In genomic region chr6:33815854-33816253, GRCh38 we compare ENCODE assay signal across 9 cellular contexts. TPM values are rescaled to one million over a fixed set of nuclear protein-coding genes. Genes with fewer than 3 reads are reported as not detected.
A peak's percentile ranks its signal among the peaks of the same experiment; 100 is the strongest.
DNase-seq lines count a peak whose midpoint lies in the region; ATAC-seq, FAIRE-seq and TF ChIP-seq lines count a peak whose summit lies in the region.
"Had no signal": no experiment of that assay in that cellular context is flagged by ENCODE, and none has a peak within 500 bp of the region (broad histone marks: within the 10 kb centered on the region; RNA-seq: fewer than 3 reads in every experiment).

No MANE protein-coding gene starts in this region.

- H3K4me1 ChIP-seq in GM12878 (ENCODE audit: control insufficient read depth, insufficient read depth, low read length): no peaks in the 10 kb centered on the region

- no peak overlapping the region for H3K4me2 ChIP-seq in GM12878 (ENCODE audit: control insufficient read depth, insufficient read depth)

- WGBS in GM12878 (ENCODE audit: insufficient coverage, insufficient replicate concordance, low lambda C conversion rate, missing lambda C conversion rate): 0% methylated on average over 1 of the region's 1 CpG

- CTCF ChIA-PET in activated naive CD4-positive, alpha-beta T cell treated with anti-CD3 and anti-CD28 coated beads, Interleukin-2, amount 10 ng/mL, durations not matched to agents 7 days and 5 days (lab: Charles Lee): interaction anchor here (1.0 kb wide), 2 partner anchors 17 to 45 kb away, joined by 3 read pairs; no protein-coding TSS in a partner anchor
- CTCF ChIA-PET in GM12878 (lab: Yijun Ruan, JAX): no interaction called here

- peaks cover 3% of the 10 kb centered on the region; the same call in 1 of the 2 replicates for H4K20me1 ChIP-seq in GM12878 (ENCODE audit: control insufficient read depth, insufficient read depth)

- no peak overlapping the region for H3K4me3 ChIP-seq in GM12878

- RAD21 ChIA-PET in GM12878 (lab: Charles Lee; ENCODE audit: unreplicated experiment): no interaction called here

- in situ Hi-C loops in GM12878 (cut with MboI): no loop called here

- no peaks in the 10 kb centered on the region for H3K79me2 ChIP-seq in GM12878 (ENCODE audit: control insufficient read depth, insufficient read depth, low read length)

- peak; percentile 34 for DNase-seq in activated naive CD4-positive, alpha-beta T cell treated with anti-CD3 and anti-CD28 coated beads, Interleukin-2, amount 10 ng/mL, durations not matched to agents 7 days and 5 days
- DNase-seq in activated naive CD4-positive, alpha-beta T cell (lab: John Stamatoyannopoulos, UW): no peak
- DNase-seq in NCI-H1930 (lab: John Stamatoyannopoulos, UW): peak; percentile 18 to 29
- no peak for DNase-seq in GM12878 (ENCODE audit: low read depth, low spot score)
- no peak for DNase-seq in stimulated activated naive CD8-positive, alpha-beta T cell treated with anti-CD3 and anti-CD28 coated beads, Interleukin-15, Interleukin-2, amounts not matched to agents 100 U/mL and 50 U/mL, for 24 hours
- no peak for DNase-seq in T1000 (lab: John Stamatoyannopoulos, UW)
- no peak for DNase-seq in Right ventricle myocardium inferior (ENCODE audit: missing footprints)
- no peak for DNase-seq in left cardiac atrium
- DNase-seq: activated naive CD4-positive, alpha-beta T cell treated with Interleukin-2 at 50 U/mL for 16 hours had no signal

- H3K27me3 Mint-ChIP-seq in activated naive CD4-positive, alpha-beta T cell treated with anti-CD3 and anti-CD28 coated beads, Interleukin-2, amount 10 ng/mL, durations not matched to agents 7 days and 5 days: peaks cover 65% of the 10 kb centered on the region

- no peak overlapping the region for H3K4me3 Mint-ChIP-seq in activated naive CD4-positive, alpha-beta T cell treated with anti-CD3 and anti-CD28 coated beads, Interleukin-2, amount 10 ng/mL, durations not matched to agents 7 days and 5 days

- H3K27ac ChIP-seq in GM12878 (ENCODE audit: control insufficient read depth, insufficient read depth): no peak overlapping the region

- H3K9me3 Mint-ChIP-seq in activated naive CD4-positive, alpha-beta T cell treated with anti-CD3 and anti-CD28 coated beads, Interleukin-2, amount 10 ng/mL, durations not matched to agents 7 days and 5 days: no peaks in the 10 kb centered on the region

- POLR2A ChIA-PET in GM12878 (lab: Charles Lee): no interaction called here

- no peak for TF ChIP-seq RAD21 in GM12878 (IDR thresholded peaks at IDR 0.05; ENCODE audit: insufficient read depth, low read depth, low read length)

- TF ChIP-seq EP300 in GM12878 (IDR thresholded peaks at IDR 0.05; ENCODE audit: borderline replicate concordance in 1 of 2, control insufficient read depth in 1 of 2, low read depth in 2 of 2, low read length in 2 of 2): no peak

- H3K4me1 Mint-ChIP-seq in activated naive CD4-positive, alpha-beta T cell treated with anti-CD3 and anti-CD28 coated beads, Interleukin-2, amount 10 ng/mL, durations not matched to agents 7 days and 5 days: peaks cover 2% of the 10 kb centered on the region

- no peaks in the 10 kb centered on the region for H3K36me3 ChIP-seq in GM12878 (ENCODE audit: control insufficient read depth in 2 of 2, insufficient read depth in 2 of 2, low read length in 1 of 2)

- intact Hi-C loops in GM12878 (cut with micrococcal nuclease; ENCODE audit: unreplicated experiment) (no loop called here), Right ventricle myocardium inferior (cut with DNase I) (no loop called here), left cardiac atrium (cut with DNase I) (no loop called here)

- no peak overlapping the region for H3K27ac Mint-ChIP-seq in activated naive CD4-positive, alpha-beta T cell treated with anti-CD3 and anti-CD28 coated beads, Interleukin-2, amount 10 ng/mL, durations not matched to agents 7 days and 5 days

- H2AFZ ChIP-seq in GM12878 (ENCODE audit: control insufficient read depth, low read depth, low read length): no peak overlapping the region

- SMC1A ChIA-PET in GM12878 (lab: Charles Lee; ENCODE audit: uncharacterized antibody, unreplicated experiment): no interaction called here

- no peak for TF ChIP-seq POLR2A in GM12878 (IDR thresholded peaks at IDR 0.05; ENCODE audit: low read depth, low read length)

- H3K36me3 Mint-ChIP-seq in activated naive CD4-positive, alpha-beta T cell treated with anti-CD3 and anti-CD28 coated beads, Interleukin-2, amount 10 ng/mL, durations not matched to agents 7 days and 5 days: no peaks in the 10 kb centered on the region

- ATAC-seq in GM12878 (peak; percentile 88), Right ventricle myocardium inferior (no peak), left cardiac atrium (no peak)
- peak; percentile 48 for ATAC-seq in stimulated activated naive CD8-positive, alpha-beta T cell treated with anti-CD3 and anti-CD28 coated beads, Interleukin-15, Interleukin-2, amounts not matched to agents 100 U/mL and 50 U/mL, for 24 hours

- no peaks in the 10 kb centered on the region for H3K9me3 ChIP-seq in GM12878 (replicated peaks; ENCODE audit: control insufficient read depth, insufficient read depth, low read length)

- peaks cover 2 to 5% of the 10 kb centered on the region in 2 experiments; a peak in 3 of 4 replicates for H3K27me3 ChIP-seq in GM12878 (replicated peaks in 1 of 2; ENCODE audit: control insufficient read depth in 2 of 2, insufficient read depth in 2 of 2, low read length in 1 of 2)

- BruUV-seq in GM12878 (replicated peaks; lab: Mats Ljungman, UMichigan): no TSS peak

- TF ChIP-seq CTCF in GM12878 (IDR thresholded peaks at IDR 0.05 in 2 of 3, conservative IDR thresholded peaks at IDR 0.05 in 1 of 3; ENCODE audit: control insufficient read depth in 2 of 3, extremely low read depth in 1 of 3, insufficient read depth in 1 of 3, low read depth in 3 of 3, low read length in 3 of 3): no peak

- no peak overlapping the region for H3K9ac ChIP-seq in GM12878 (ENCODE audit: control insufficient read depth, insufficient read depth, low read length)

- FAIRE-seq in GM12878 (lab: Jason Lieb, UNC): no peak

TF ChIP-seq in GM12878, 131 proteins besides CTCF, POLR2A, EP300 and RAD21 (continues in another document):
- TF ChIP-seq BACH1 (IDR thresholded peaks at IDR 0.05; ENCODE audit: borderline replicate concordance): no peak
- TF ChIP-seq GABPA (IDR thresholded peaks at IDR 0.05; ENCODE audit: low read depth): peak; percentile 87
- TF ChIP-seq STAT1 (conservative IDR thresholded peaks at IDR 0.05): no peak
- TF ChIP-seq MYB (IDR thresholded peaks at IDR 0.05; ENCODE audit: borderline replicate concordance, low read depth, low read length): no peak
- TF ChIP-seq ZNF384 (IDR thresholded peaks at IDR 0.05; ENCODE audit: borderline replicate concordance, low read depth, low read length): no peak
- TF ChIP-seq ZNF207 (IDR thresholded peaks at IDR 0.05; ENCODE audit: borderline replicate concordance): no peak
- peak; percentile 76 for TF ChIP-seq SIX5 (IDR thresholded peaks at IDR 0.05; ENCODE audit: low read depth, low read length, severe bottlenecking)
- no peak for TF ChIP-seq NFYA (IDR thresholded peaks at IDR 0.05; ENCODE audit: borderline replicate concordance, low read depth, low read length)
- TF ChIP-seq RELA (IDR thresholded peaks at IDR 0.05; ENCODE audit: borderline replicate concordance, partially characterized antibody): no peak
- no peak for TF ChIP-seq SRF (IDR thresholded peaks at IDR 0.05; ENCODE audit: low read depth in 2 of 2, low read length in 2 of 2)
- peak; percentile 71 for TF ChIP-seq HCFC1 (IDR thresholded peaks at IDR 0.05; ENCODE audit: low read length)
- TF ChIP-seq ZSCAN29 (IDR thresholded peaks at IDR 0.05): no peak

RNA-seq across cellular contexts. Expression of gene MLN, which starts 12.1 kb away (rescaled TPM):
- not detected in 2 replicates for total RNA-seq in GM12878 (2013; cell fraction: nucleolus; rRNA removed)
- not detected in 2 replicates for total RNA-seq in GM12878 (2014; rRNA removed)
- not detected in 2 replicates for total RNA-seq in GM12878 (2014; rRNA removed; fragmentation: Illumina TruSeq; extraction: Trizol)
- total RNA-seq in GM12878 (2021): not detected in 2 replicates
- not detected for polyA plus RNA-seq in GM12878 (2011; ENCODE audit: low read depth)
- not detected in 2 replicates for polyA plus RNA-seq in GM12878 (2011; rRNA removed)
- polyA plus RNA-seq in GM12878 (2011; cell fraction: cytosol; rRNA removed): not detected in 2 replicates
- polyA plus RNA-seq in GM12878 (2011; cell fraction: nucleus; rRNA removed): not detected in 2 replicates
- not detected in 2 replicates for polyA plus RNA-seq in GM12878 (2012)
- not detected in 2 replicates for polyA plus RNA-seq in GM12878 (2014; fragmentation: Illumina TruSeq; extraction: Trizol)
- polyA plus RNA-seq in GM12878 (2014; fragmentation: Nextera tagmentation; extraction: Ambion mirVana): not detected
- polyA plus RNA-seq in GM12878 (2014; rRNA removed): not detected in 2 replicates
- not detected for polyA plus RNA-seq in GM12878 (2016; fragmentation: Nextera tagmentation; extraction: Ambion mirVana)
- polyA minus RNA-seq in GM12878 (2011; rRNA and poly(A)+ RNA removed): not detected in 2 replicates
- polyA minus RNA-seq in GM12878 (2011; cell fraction: cytosol; rRNA and poly(A)+ RNA removed): not detected in 2 replicates
- polyA minus RNA-seq in GM12878 (2011; cell fraction: nucleus; rRNA and poly(A)+ RNA removed): not detected in 2 replicates
- total RNA-seq in Right ventricle myocardium inferior: not detected
- not detected for total RNA-seq in left cardiac atrium

RNA-seq across cellular contexts. Expression of gene LEMD2, which starts 26.9 kb away (rescaled TPM):
- total RNA-seq in GM12878 (2013; cell fraction: nucleolus; rRNA removed): 70.2 and 77.1 TPM in 2 replicates
- 25.8 and 26.5 TPM in 2 replicates for total RNA-seq in GM12878 (2014; rRNA removed)
- total RNA-seq in GM12878 (2014; rRNA removed; fragmentation: Illumina TruSeq; extraction: Trizol): 23.0 and 25.8 TPM in 2 replicates
- 30.4 and 35.2 TPM in 2 replicates for total RNA-seq in GM12878 (2021)
- 15.5 TPM for polyA plus RNA-seq in GM12878 (2011; ENCODE audit: low read depth)
- polyA plus RNA-seq in GM12878 (2011; rRNA removed): 47.1 and 50.1 TPM in 2 replicates
- 29.2 and 32.0 TPM in 2 replicates for polyA plus RNA-seq in GM12878 (2011; cell fraction: cytosol; rRNA removed)
- polyA plus RNA-seq in GM12878 (2011; cell fraction: nucleus; rRNA removed): 125 and 133 TPM in 2 replicates
- polyA plus RNA-seq in GM12878 (2012): 24.8 and 24.9 TPM in 2 replicates
- 13.5 and 22.6 TPM in 2 replicates for polyA plus RNA-seq in GM12878 (2014; fragmentation: Illumina TruSeq; extraction: Trizol)
- polyA plus RNA-seq in GM12878 (2014; fragmentation: Nextera tagmentation; extraction: Ambion mirVana): 1 to 10 TPM in 1 of 2 experiments, under 1 TPM in 1; 0.45 to 1.2 TPM
- polyA plus RNA-seq in GM12878 (2014; rRNA removed): 30.0 and 33.8 TPM in 2 replicates
- 10 to 100 TPM in 1 of 2 experiments, 1 to 10 TPM in 1; 5.9 to 14.0 TPM for polyA plus RNA-seq in GM12878 (2016; fragmentation: Nextera tagmentation; extraction: Ambion mirVana)
- polyA minus RNA-seq in GM12878 (2011; rRNA and poly(A)+ RNA removed): 20.0 and 35.0 TPM in 2 replicates
- 11.6 TPM in 2 replicates for polyA minus RNA-seq in GM12878 (2011; cell fraction: cytosol; rRNA and poly(A)+ RNA removed)
- 51.3 and 64.4 TPM in 2 replicates for polyA minus RNA-seq in GM12878 (2011; cell fraction: nucleus; rRNA and poly(A)+ RNA removed)
- 23.2 TPM for total RNA-seq in Right ventricle myocardium inferior
- total RNA-seq in left cardiac atrium: 10 to 100 TPM; 26.0 to 33.7 TPM

Comparison
In these comparisons a context has a peak if more than half of its experiments do, and no peak if none do; other contexts are left out.
1. DNase-seq: peak in activated naive CD4-positive, alpha-beta T cell treated with anti-CD3 and anti-CD28 coated beads, Interleukin-2, amount 10 ng/mL, durations not matched to agents 7 days and 5 days (single experiment) and NCI-H1930 (2 of 2); none in activated naive CD4-positive, alpha-beta T cell (0 of 4), GM12878 (single experiment), stimulated activated naive CD8-positive, alpha-beta T cell treated with anti-CD3 and anti-CD28 coated beads, Interleukin-15, Interleukin-2, amounts not matched to agents 100 U/mL and 50 U/mL, for 24 hours (single experiment), T1000 (single experiment), Right ventricle myocardium inferior (single experiment) and left cardiac atrium (single experiment).
2. ATAC-seq: peak in GM12878 (single experiment) and stimulated activated naive CD8-positive, alpha-beta T cell treated with anti-CD3 and anti-CD28 coated beads, Interleukin-15, Interleukin-2, amounts not matched to agents 100 U/mL and 50 U/mL, for 24 hours (single experiment); none in Right ventricle myocardium inferior (single experiment) and left cardiac atrium (0 of 2).